29 cellular contexts compared by ENCODE assay signal in the genomic region with DNA sequence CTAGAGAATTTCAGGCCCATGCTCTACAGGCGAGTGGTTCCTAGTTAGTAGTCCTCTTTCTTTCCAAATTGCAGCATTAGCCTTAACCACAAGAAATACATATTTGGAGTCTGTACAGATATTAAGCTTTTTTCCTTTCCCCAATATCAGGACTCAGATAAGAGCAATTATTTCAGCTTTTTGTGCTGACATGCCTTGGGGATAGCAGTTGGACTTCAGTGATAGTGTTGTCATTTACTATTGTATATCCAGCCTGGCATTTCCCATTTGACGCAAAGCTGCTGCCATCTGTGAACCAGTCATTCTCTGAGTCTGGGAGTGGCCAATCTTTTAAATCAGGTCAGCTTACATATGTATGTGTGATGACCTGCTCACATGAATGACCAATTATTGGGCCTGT. TPM values are rescaled to one million over a fixed set of nuclear protein-coding genes. Genes with fewer than 3 reads are reported as not detected.
DNase-seq lines count a peak whose midpoint lies in the region; ATAC-seq and TF ChIP-seq lines count a peak whose summit lies in the region.
"Had no signal": no experiment of that assay in that cellular context is flagged by ENCODE, and none has a peak within 500 bp of the region (broad histone marks: within the 10 kb centered on the region; RNA-seq: fewer than 3 reads in every experiment).

No MANE protein-coding gene starts in this region.

- H3K27ac ChIP-seq in SK-N-SH (ENCODE audit: low read depth in 2 of 2, low read length in 1 of 2): peak overlapping the region in 1 of 2 experiments; percentile 71; a peak in 2 of 4 replicates
- H3K27ac ChIP-seq: 22Rv1; A549; BLaER1; BLaER1 treated with 17β-estradiol and CSF1 and Interleukin-3, amounts not matched to agents 10 nM and 100 nM; C4-2B had no signal

- POLR2A ChIA-PET in SK-N-SH (lab: Yijun Ruan, JAX): no interaction called here

- H3F3A ChIP-seq in SK-N-SH (replicated peaks; ENCODE audit: insufficient read depth): no peaks in the 10 kb centered on the region

- no peaks in the 10 kb centered on the region for H4K20me1 ChIP-seq in SK-N-SH (ENCODE audit: insufficient read depth)
- H4K20me1 ChIP-seq: BLaER1; BLaER1 treated with 17β-estradiol and CSF1 and Interleukin-3, amounts not matched to agents 10 nM and 100 nM had no signal

- TF ChIP-seq CTCF in SK-N-SH (IDR thresholded peaks at IDR 0.05): no peak

- H3K4me2 ChIP-seq in SK-N-SH: no peak overlapping the region
- H3K4me2 ChIP-seq: A549; BLaER1; BLaER1 treated with 17β-estradiol and CSF1 and Interleukin-3, amounts not matched to agents 10 nM and 100 nM had no signal

- no peak overlapping the region for H2AFZ ChIP-seq in SK-N-SH (ENCODE audit: low read depth)

- H3K9me3 ChIP-seq in SK-N-SH: no peaks in the 10 kb centered on the region; the same call in 1 of the 2 replicates

- H3K79me2 ChIP-seq in SK-N-SH (ENCODE audit: insufficient read depth): 0 out of 2 replicates have a peak, but pooled peaks cover 6% of the 10 kb centered on the region

- H3K9me2 ChIP-seq in SK-N-SH: no peaks in the 10 kb centered on the region

- no peaks in the 10 kb centered on the region for H3K36me3 ChIP-seq in SK-N-SH (replicated peaks in 1 of 2; ENCODE audit: control insufficient read depth in 1 of 2, insufficient read depth in 2 of 2, low read length in 1 of 2)
- H3K36me3 ChIP-seq: BE2C, BLaER1 had no signal

- TF ChIP-seq EP300 in SK-N-SH (IDR thresholded peaks at IDR 0.05; ENCODE audit: borderline replicate concordance in 1 of 2, low read depth in 1 of 2, low read length in 1 of 2): peak in 1 of 2 experiments; percentile 71; a peak in 2 of 4 replicates

- H3K4me3 ChIP-seq in SK-N-SH (ENCODE audit: low read depth in 2 of 2, low read length in 1 of 2): no peak overlapping the region
- H3K4me3 ChIP-seq: A549; BLaER1; BLaER1 treated with 17β-estradiol and CSF1 and Interleukin-3, amounts not matched to agents 10 nM and 100 nM had no signal

- peaks cover 0 to 4% of the 10 kb centered on the region in 2 experiments; a peak in 1 of 4 replicates for H3K4me1 ChIP-seq in SK-N-SH (ENCODE audit: control insufficient read depth in 1 of 2, insufficient read depth in 2 of 2, low read depth in 1 of 2, low read length in 1 of 2)
- H3K4me1 ChIP-seq: A549, BE2C had no signal

- TF ChIP-seq RAD21 in SK-N-SH (IDR thresholded peaks at IDR 0.05; ENCODE audit: low read length): no peak

- ATAC-seq in SK-N-SH treated with all-trans-retinoic acid at 6 μM for 48 hours: no peak; the same call in 2 of the 3 replicates
- ATAC-seq: A549; CD8-positive, alpha-beta T cell had no signal

- H3K9ac ChIP-seq in SK-N-SH: no peak overlapping the region
- H3K9ac ChIP-seq: BLaER1; BLaER1 treated with 17β-estradiol and CSF1 and Interleukin-3, amounts not matched to agents 10 nM and 100 nM had no signal

- H3K27me3 ChIP-seq in SK-N-SH (ENCODE audit: insufficient read depth): no peaks in the 10 kb centered on the region
- H3K27me3 ChIP-seq: BE2C; BLaER1; BLaER1 treated with 17β-estradiol and CSF1 and Interleukin-3, amounts not matched to agents 10 nM and 100 nM had no signal

- CTCF ChIA-PET in SK-N-SH (lab: Yijun Ruan, JAX): interaction anchor here (1.0 to 1.1 kb wide), 2 partner anchors 11 to 95 kb away, joined by 4 read pairs; no protein-coding TSS in a partner anchor

- DNase-seq in SK-N-SH (peak; percentile 32), retina (peak; percentile 9), NCI-H1694 (lab: John Stamatoyannopoulos, UW) (no peak)
- DNase-seq: 8988T; ACHN; AML-193; BE2C; C1 segment of cervical spinal cord; Caco-2; Calu3; CD4-positive, alpha-beta memory T cell; CD4-positive, alpha-beta T cell; CD4-positive, CD25-positive, alpha-beta regulatory T cell; CD8-positive, alpha-beta memory T cell; CD8-positive, alpha-beta T cell; COR-L47; DMS 273 treated with DMSO at 0.1 percent for 48 hours; DMS153; DMS53; DMS79; DMS79 treated with DMSO at 0.1 percent for 48 hours; DND-41; EL had no signal

- WGBS in SK-N-SH (ENCODE audit: low lambda C conversion rate): 91% methylated on average over 2 of the region's 2 CpGs

TF ChIP-seq in SK-N-SH, 30 proteins besides CTCF, POLR2A, EP300 and RAD21 (continues in another document):
- TF ChIP-seq POLR2AphosphoS5 (IDR thresholded peaks at IDR 0.05; ENCODE audit: low read depth, low read length) (no peak), SIN3A (IDR thresholded peaks at IDR 0.05; ENCODE audit: borderline replicate concordance, low read depth, low read length) (no peak), NFIC (IDR thresholded peaks at IDR 0.05; ENCODE audit: borderline replicate concordance) (no peak), YY1 (IDR thresholded peaks at IDR 0.05; ENCODE audit: low read depth) (no peak), RCOR1 (IDR thresholded peaks at IDR 0.05; ENCODE audit: low read length) (peak; percentile 35; the same call in 1 of the 2 replicates), EZH2phosphoT487 (IDR thresholded peaks at IDR 0.05; ENCODE audit: borderline replicate concordance, low read depth) (no peak), MEF2A (IDR thresholded peaks at IDR 0.05; ENCODE audit: borderline replicate concordance, low read depth) (no peak), GATA2 (CRISPR knock-in tag; IDR thresholded peaks at IDR 0.05) (peak; percentile 64)
- TF ChIP-seq, protein P1, sequence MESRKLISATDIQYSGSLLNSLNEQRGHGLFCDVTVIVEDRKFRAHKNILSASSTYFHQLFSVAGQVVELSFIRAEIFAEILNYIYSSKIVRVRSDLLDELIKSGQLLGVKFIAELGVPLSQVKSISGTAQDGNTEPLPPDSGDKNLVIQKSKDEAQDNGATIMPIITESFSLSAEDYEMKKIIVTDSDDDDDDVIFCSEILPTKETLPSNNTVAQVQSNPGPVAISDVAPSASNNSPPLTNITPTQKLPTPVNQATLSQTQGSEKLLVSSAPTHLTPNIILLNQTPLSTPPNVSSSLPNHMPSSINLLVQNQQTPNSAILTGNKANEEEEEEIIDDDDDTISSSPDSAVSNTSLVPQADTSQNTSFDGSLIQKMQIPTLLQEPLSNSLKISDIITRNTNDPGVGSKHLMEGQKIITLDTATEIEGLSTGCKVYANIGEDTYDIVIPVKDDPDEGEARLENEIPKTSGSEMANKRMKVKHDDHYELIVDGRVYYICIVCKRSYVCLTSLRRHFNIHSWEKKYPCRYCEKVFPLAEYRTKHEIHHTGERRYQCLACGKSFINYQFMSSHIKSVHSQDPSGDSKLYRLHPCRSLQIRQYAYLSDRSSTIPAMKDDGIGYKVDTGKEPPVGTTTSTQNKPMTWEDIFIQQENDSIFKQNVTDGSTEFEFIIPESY (IDR thresholded peaks at IDR 0.05; ENCODE audit: borderline replicate concordance, low read depth): no peak

TF ChIP-seq in SK-N-SH treated with all-trans-retinoic acid at 6 μM for 48 hours, 23 proteins besides CTCF, POLR2A, EP300 and RAD21 (continues in another document):
- TF ChIP-seq GLIS3 (CRISPR knock-in tag; IDR thresholded peaks at IDR 0.05) (no peak), ZFP30 (CRISPR knock-in tag; IDR thresholded peaks at IDR 0.05) (no peak), ARNTL (CRISPR knock-in tag; IDR thresholded peaks at IDR 0.05; ENCODE audit: borderline replicate concordance, low read depth) (no peak), CSDC2 (CRISPR knock-in tag; IDR thresholded peaks at IDR 0.05) (no peak), BACH2 (CRISPR knock-in tag; IDR thresholded peaks at IDR 0.05; ENCODE audit: borderline replicate concordance) (no peak), ISL1 (CRISPR knock-in tag; IDR thresholded peaks at IDR 0.05) (no peak), RARB (CRISPR knock-in tag; IDR thresholded peaks at IDR 0.05) (no peak), ZNF8 (CRISPR knock-in tag; IDR thresholded peaks at IDR 0.05) (no peak), ZC3H10 (CRISPR knock-in tag; IDR thresholded peaks at IDR 0.05) (no peak), OSR1 (CRISPR knock-in tag; IDR thresholded peaks at IDR 0.05) (no peak)
- TF ChIP-seq, protein P2, sequence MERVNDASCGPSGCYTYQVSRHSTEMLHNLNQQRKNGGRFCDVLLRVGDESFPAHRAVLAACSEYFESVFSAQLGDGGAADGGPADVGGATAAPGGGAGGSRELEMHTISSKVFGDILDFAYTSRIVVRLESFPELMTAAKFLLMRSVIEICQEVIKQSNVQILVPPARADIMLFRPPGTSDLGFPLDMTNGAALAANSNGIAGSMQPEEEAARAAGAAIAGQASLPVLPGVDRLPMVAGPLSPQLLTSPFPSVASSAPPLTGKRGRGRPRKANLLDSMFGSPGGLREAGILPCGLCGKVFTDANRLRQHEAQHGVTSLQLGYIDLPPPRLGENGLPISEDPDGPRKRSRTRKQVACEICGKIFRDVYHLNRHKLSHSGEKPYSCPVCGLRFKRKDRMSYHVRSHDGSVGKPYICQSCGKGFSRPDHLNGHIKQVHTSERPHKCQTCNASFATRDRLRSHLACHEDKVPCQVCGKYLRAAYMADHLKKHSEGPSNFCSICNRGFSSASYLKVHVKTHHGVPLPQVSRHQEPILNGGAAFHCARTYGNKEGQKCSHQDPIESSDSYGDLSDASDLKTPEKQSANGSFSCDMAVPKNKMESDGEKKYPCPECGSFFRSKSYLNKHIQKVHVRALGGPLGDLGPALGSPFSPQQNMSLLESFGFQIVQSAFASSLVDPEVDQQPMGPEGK (CRISPR knock-in tag; IDR thresholded peaks at IDR 0.05; ENCODE audit: borderline replicate concordance): no peak
- TF ChIP-seq, protein P3, sequence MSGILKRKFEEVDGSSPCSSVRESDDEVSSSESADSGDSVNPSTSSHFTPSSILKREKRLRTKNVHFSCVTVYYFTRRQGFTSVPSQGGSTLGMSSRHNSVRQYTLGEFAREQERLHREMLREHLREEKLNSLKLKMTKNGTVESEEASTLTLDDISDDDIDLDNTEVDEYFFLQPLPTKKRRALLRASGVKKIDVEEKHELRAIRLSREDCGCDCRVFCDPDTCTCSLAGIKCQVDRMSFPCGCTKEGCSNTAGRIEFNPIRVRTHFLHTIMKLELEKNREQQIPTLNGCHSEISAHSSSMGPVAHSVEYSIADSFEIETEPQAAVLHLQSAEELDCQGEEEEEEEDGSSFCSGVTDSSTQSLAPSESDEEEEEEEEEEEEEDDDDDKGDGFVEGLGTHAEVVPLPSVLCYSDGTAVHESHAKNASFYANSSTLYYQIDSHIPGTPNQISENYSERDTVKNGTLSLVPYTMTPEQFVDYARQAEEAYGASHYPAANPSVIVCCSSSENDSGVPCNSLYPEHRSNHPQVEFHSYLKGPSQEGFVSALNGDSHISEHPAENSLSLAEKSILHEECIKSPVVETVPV (CRISPR knock-in tag; IDR thresholded peaks at IDR 0.05): no peak

RNA-seq across cellular contexts. Expression of a gene that starts 6.9 kb away (rescaled TPM):
- polyA plus RNA-seq in SK-N-SH (2012; rRNA removed): 1.6 and 2.4 TPM in 2 replicates
- polyA plus RNA-seq in SK-N-SH (2012; cell fraction: cytosol; rRNA removed): 2.2 and 2.8 TPM in 2 replicates
- 2.4 and 4.6 TPM in 2 replicates for polyA plus RNA-seq in SK-N-SH (2012; cell fraction: nucleus; rRNA removed)
